In genomic region chr12:85309180-85309579, GRCh38 we compare ENCODE assay signal across 18 cellular contexts. TPM values are rescaled to one million over a fixed set of nuclear protein-coding genes. Genes with fewer than 3 reads are reported as not detected.
DNase-seq lines count a peak whose midpoint lies in the region; ATAC-seq and TF ChIP-seq lines count a peak whose summit lies in the region.
"Had no signal": no experiment of that assay in that cellular context is flagged by ENCODE, and none has a peak within 500 bp of the region (broad histone marks: within the 10 kb centered on the region; RNA-seq: fewer than 3 reads in every experiment).

No MANE protein-coding gene starts in this region.

- no peak overlapping the region for H3K4me3 ChIP-seq in SK-N-SH (ENCODE audit: low read depth in 2 of 2, low read length in 1 of 2)
- no peak overlapping the region for H3K4me3 ChIP-seq in adipocyte (ENCODE audit: low read length)
- H3K4me3 ChIP-seq: K562 had no signal

- H3K27ac ChIP-seq in SK-N-SH (ENCODE audit: low read depth in 2 of 2, low read length in 1 of 2): no peak overlapping the region
- H3K27ac ChIP-seq: C4-2B, HL-60 had no signal

- H3K36me3 Mint-ChIP-seq in nephron (ENCODE audit: low read depth): no peaks in the 10 kb centered on the region
- H3K36me3 Mint-ChIP-seq in stimulated activated effector memory CD8-positive, alpha-beta T cell treated with anti-CD3 and anti-CD28 coated beads, Interleukin-12 subunit alpha, Interleukin-12 subunit beta, amount 100 ng/mL, for 72 hours: no peaks in the 10 kb centered on the region

- H3K27me3 Mint-ChIP-seq in nephron (ENCODE audit: low read depth): no peaks in the 10 kb centered on the region

- peaks cover 12% of the 10 kb centered on the region for H3K4me1 Mint-ChIP-seq in nephron
- H3K4me1 Mint-ChIP-seq in stimulated activated effector memory CD8-positive, alpha-beta T cell treated with anti-CD3 and anti-CD28 coated beads, Interleukin-12 subunit alpha, Interleukin-12 subunit beta, amount 100 ng/mL, for 72 hours: no peaks in the 10 kb centered on the region

- no peak for ATAC-seq in SK-N-SH treated with all-trans-retinoic acid at 6 μM for 48 hours
- no peak for ATAC-seq in stimulated activated effector memory CD8-positive, alpha-beta T cell treated with anti-CD3 and anti-CD28 coated beads, Interleukin-12 subunit alpha, Interleukin-12 subunit beta, amount 100 ng/mL, for 72 hours
- ATAC-seq in HG03342 (IDR thresholded peaks at IDR 0.05; ENCODE audit: unreplicated experiment): no peak
- ATAC-seq: K562 had no signal

- H3F3A ChIP-seq in SK-N-SH (replicated peaks; ENCODE audit: insufficient read depth): no peaks in the 10 kb centered on the region

- POLR2A ChIA-PET in SK-N-SH (lab: Yijun Ruan, JAX): no interaction called here

- peak overlapping the region; percentile 14 to 61 (median 39) for H3K27ac Mint-ChIP-seq in nephron
- H3K27ac Mint-ChIP-seq in stimulated activated effector memory CD8-positive, alpha-beta T cell treated with anti-CD3 and anti-CD28 coated beads, Interleukin-12 subunit alpha, Interleukin-12 subunit beta, amount 100 ng/mL, for 72 hours: no peak overlapping the region

- peaks cover 2% of the 10 kb centered on the region for H3K9me3 Mint-ChIP-seq in nephron
- peaks cover 3% of the 10 kb centered on the region for H3K9me3 Mint-ChIP-seq in stimulated activated effector memory CD8-positive, alpha-beta T cell treated with anti-CD3 and anti-CD28 coated beads, Interleukin-12 subunit alpha, Interleukin-12 subunit beta, amount 100 ng/mL, for 72 hours

- CTCF ChIA-PET in SK-N-SH (lab: Yijun Ruan, JAX): interaction anchor here (0.7 to 2.7 kb wide), 13 partner anchors 9 to 1697 kb away, joined by 3 to 12 read pairs (median 3); no protein-coding TSS in a partner anchor

- TF ChIP-seq CTCF in SK-N-SH (IDR thresholded peaks at IDR 0.05) (no peak), nephron (IDR thresholded peaks at IDR 0.05; ENCODE audit: unreplicated experiment in 3 of 3) (no peak)

- DNase-seq in SK-N-SH: no peak
- DNase-seq in adipocyte (ENCODE audit: low read depth): peak; percentile 20
- DNase-seq in stimulated activated effector memory CD8-positive, alpha-beta T cell treated with anti-CD3 and anti-CD28 coated beads, Interleukin-12 subunit alpha, Interleukin-12 subunit beta, amount 100 ng/mL, for 72 hours (ENCODE audit: low spot score in 2 of 2): no peak
- no peak for DNase-seq in HUDEP-2 (lab: John Stamatoyannopoulos, UW; ENCODE audit: unreplicated experiment in 76 of 76)
- DNase-seq in stimulated activated naive CD4-positive, alpha-beta T cell treated with Interleukin-2 at 50 U/mL for 16 hours (lab: John Stamatoyannopoulos, UW): no peak
- DNase-seq: COR-L47, DMS53, NCI-H146, NCI-H2081 treated with DMSO at 0.1 percent for 48 hours, NCI-H446, NCI-H748 treated with DMSO at 0.1 percent for 48 hours, T-helper 1 cell had no signal

- no peak overlapping the region for H3K9ac ChIP-seq in SK-N-SH
- H3K9ac ChIP-seq in adipocyte (ENCODE audit: low read length): no peak overlapping the region

- H3K4me2 ChIP-seq in SK-N-SH: no peak overlapping the region

- H3K27me3 ChIP-seq in SK-N-SH (ENCODE audit: insufficient read depth): no peaks in the 10 kb centered on the region
- peaks cover 14% of the 10 kb centered on the region for H3K27me3 ChIP-seq in adipocyte (replicated peaks; ENCODE audit: control insufficient read depth, insufficient read depth, low read length)

- TF ChIP-seq EP300 in SK-N-SH (IDR thresholded peaks at IDR 0.05; ENCODE audit: borderline replicate concordance in 1 of 2, low read depth in 1 of 2, low read length in 1 of 2): no peak

- H3K4me1 ChIP-seq in SK-N-SH (ENCODE audit: control insufficient read depth in 1 of 2, insufficient read depth in 2 of 2, low read depth in 1 of 2, low read length in 1 of 2): no peaks in the 10 kb centered on the region
- H3K4me1 ChIP-seq in adipocyte (ENCODE audit: control insufficient read depth, insufficient read depth, low read length): no peaks in the 10 kb centered on the region

- no peaks in the 10 kb centered on the region for H3K79me2 ChIP-seq in SK-N-SH (ENCODE audit: insufficient read depth)

- H3K36me3 ChIP-seq in SK-N-SH (replicated peaks in 1 of 2; ENCODE audit: control insufficient read depth in 1 of 2, insufficient read depth in 2 of 2, low read length in 1 of 2) (no peaks in the 10 kb centered on the region), adipocyte (ENCODE audit: control insufficient read depth, insufficient read depth, low read length, severe bottlenecking) (no peaks in the 10 kb centered on the region)

- H4K20me1 ChIP-seq in SK-N-SH (ENCODE audit: insufficient read depth): no peaks in the 10 kb centered on the region

- no peaks in the 10 kb centered on the region for H3K9me2 ChIP-seq in SK-N-SH

- peak overlapping the region in 1 of 3 experiments; percentile 22 for H3K4me3 Mint-ChIP-seq in nephron
- H3K4me3 Mint-ChIP-seq in stimulated activated effector memory CD8-positive, alpha-beta T cell treated with anti-CD3 and anti-CD28 coated beads, Interleukin-12 subunit alpha, Interleukin-12 subunit beta, amount 100 ng/mL, for 72 hours: no peak overlapping the region

- 34% methylated on average over 5 of the region's 5 CpGs for WGBS in SK-N-SH (ENCODE audit: low lambda C conversion rate)

- H2AFZ ChIP-seq in SK-N-SH (ENCODE audit: low read depth): no peak overlapping the region

- TF ChIP-seq RAD21 in SK-N-SH (IDR thresholded peaks at IDR 0.05; ENCODE audit: low read length): no peak

- no peaks in the 10 kb centered on the region for H3K9me3 ChIP-seq in SK-N-SH
- H3K9me3 ChIP-seq in adipocyte (ENCODE audit: control insufficient read depth, low read length): no peaks in the 10 kb centered on the region

TF ChIP-seq in SK-N-SH treated with all-trans-retinoic acid at 6 μM for 48 hours, 23 proteins besides CTCF, POLR2A, EP300 and RAD21 (continues in another document):
- TF ChIP-seq OSR1 (CRISPR knock-in tag; IDR thresholded peaks at IDR 0.05) (no peak), TCF4 (CRISPR knock-in tag; IDR thresholded peaks at IDR 0.05; ENCODE audit: borderline replicate concordance) (0 out of 2 replicates have a peak, but pooled peaks have one; percentile 31), ZNF565 (CRISPR knock-in tag; conservative IDR thresholded peaks at IDR 0.05; ENCODE audit: low read depth) (no peak), ISL1 (CRISPR knock-in tag; IDR thresholded peaks at IDR 0.05) (peak; percentile 71), PPARA (CRISPR knock-in tag; IDR thresholded peaks at IDR 0.05; ENCODE audit: borderline replicate concordance) (no peak)
- TF ChIP-seq, protein P1, sequence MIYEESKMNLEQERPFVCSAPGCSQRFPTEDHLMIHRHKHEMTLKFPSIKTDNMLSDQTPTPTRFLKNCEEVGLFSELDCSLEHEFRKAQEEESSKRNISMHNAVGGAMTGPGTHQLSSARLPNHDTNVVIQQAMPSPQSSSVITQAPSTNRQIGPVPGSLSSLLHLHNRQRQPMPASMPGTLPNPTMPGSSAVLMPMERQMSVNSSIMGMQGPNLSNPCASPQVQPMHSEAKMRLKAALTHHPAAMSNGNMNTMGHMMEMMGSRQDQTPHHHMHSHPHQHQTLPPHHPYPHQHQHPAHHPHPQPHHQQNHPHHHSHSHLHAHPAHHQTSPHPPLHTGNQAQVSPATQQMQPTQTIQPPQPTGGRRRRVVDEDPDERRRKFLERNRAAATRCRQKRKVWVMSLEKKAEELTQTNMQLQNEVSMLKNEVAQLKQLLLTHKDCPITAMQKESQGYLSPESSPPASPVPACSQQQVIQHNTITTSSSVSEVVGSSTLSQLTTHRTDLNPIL (CRISPR knock-in tag; IDR thresholded peaks at IDR 0.05; ENCODE audit: low read depth): no peak

TF ChIP-seq in SK-N-SH, 30 proteins besides CTCF, POLR2A, EP300 and RAD21 (continues in another document):
- TF ChIP-seq MEF2A (IDR thresholded peaks at IDR 0.05; ENCODE audit: borderline replicate concordance, low read depth) (no peak), MXI1 (IDR thresholded peaks at IDR 0.05; ENCODE audit: low read depth, low read length) (no peak), YY1 (IDR thresholded peaks at IDR 0.05; ENCODE audit: low read depth) (no peak), NFIC (IDR thresholded peaks at IDR 0.05; ENCODE audit: borderline replicate concordance) (no peak), POLR2AphosphoS5 (IDR thresholded peaks at IDR 0.05; ENCODE audit: low read depth, low read length) (no peak), CHD2 (IDR thresholded peaks at IDR 0.05; ENCODE audit: low read length, partially characterized antibody) (no peak), FOXJ3 (CRISPR knock-in tag; IDR thresholded peaks at IDR 0.05) (no peak), FOXM1 (IDR thresholded peaks at IDR 0.05; ENCODE audit: low read depth) (no peak), SMC3 (IDR thresholded peaks at IDR 0.05; ENCODE audit: low read depth, low read length) (no peak), FOSL2 (IDR thresholded peaks at IDR 0.05; ENCODE audit: borderline replicate concordance, low read depth) (no peak)
- TF ChIP-seq, protein P2, sequence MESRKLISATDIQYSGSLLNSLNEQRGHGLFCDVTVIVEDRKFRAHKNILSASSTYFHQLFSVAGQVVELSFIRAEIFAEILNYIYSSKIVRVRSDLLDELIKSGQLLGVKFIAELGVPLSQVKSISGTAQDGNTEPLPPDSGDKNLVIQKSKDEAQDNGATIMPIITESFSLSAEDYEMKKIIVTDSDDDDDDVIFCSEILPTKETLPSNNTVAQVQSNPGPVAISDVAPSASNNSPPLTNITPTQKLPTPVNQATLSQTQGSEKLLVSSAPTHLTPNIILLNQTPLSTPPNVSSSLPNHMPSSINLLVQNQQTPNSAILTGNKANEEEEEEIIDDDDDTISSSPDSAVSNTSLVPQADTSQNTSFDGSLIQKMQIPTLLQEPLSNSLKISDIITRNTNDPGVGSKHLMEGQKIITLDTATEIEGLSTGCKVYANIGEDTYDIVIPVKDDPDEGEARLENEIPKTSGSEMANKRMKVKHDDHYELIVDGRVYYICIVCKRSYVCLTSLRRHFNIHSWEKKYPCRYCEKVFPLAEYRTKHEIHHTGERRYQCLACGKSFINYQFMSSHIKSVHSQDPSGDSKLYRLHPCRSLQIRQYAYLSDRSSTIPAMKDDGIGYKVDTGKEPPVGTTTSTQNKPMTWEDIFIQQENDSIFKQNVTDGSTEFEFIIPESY (IDR thresholded peaks at IDR 0.05; ENCODE audit: borderline replicate concordance, low read depth): no peak
- TF ChIP-seq, protein P3, sequence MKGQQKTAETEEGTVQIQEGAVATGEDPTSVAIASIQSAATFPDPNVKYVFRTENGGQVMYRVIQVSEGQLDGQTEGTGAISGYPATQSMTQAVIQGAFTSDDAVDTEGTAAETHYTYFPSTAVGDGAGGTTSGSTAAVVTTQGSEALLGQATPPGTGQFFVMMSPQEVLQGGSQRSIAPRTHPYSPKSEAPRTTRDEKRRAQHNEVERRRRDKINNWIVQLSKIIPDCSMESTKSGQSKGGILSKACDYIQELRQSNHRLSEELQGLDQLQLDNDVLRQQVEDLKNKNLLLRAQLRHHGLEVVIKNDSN (IDR thresholded peaks at IDR 0.05; ENCODE audit: borderline replicate concordance, low read depth): no peak

RNA-seq across cellular contexts. Expression of gene ALX1, which starts 29.2 kb away (rescaled TPM):
- polyA plus RNA-seq in SK-N-SH (2012; rRNA removed): 0.06 TPM in 1 of 2 replicates, not detected in the other
- polyA plus RNA-seq in SK-N-SH (2012; cell fraction: cytosol; rRNA removed): 0.05 and 0.06 TPM in 2 replicates
- 0.05 and 0.12 TPM in 2 replicates for polyA plus RNA-seq in SK-N-SH (2012; cell fraction: nucleus; rRNA removed)
